ENCODE assay signal across 6 cellular contexts in the genomic region with DNA sequence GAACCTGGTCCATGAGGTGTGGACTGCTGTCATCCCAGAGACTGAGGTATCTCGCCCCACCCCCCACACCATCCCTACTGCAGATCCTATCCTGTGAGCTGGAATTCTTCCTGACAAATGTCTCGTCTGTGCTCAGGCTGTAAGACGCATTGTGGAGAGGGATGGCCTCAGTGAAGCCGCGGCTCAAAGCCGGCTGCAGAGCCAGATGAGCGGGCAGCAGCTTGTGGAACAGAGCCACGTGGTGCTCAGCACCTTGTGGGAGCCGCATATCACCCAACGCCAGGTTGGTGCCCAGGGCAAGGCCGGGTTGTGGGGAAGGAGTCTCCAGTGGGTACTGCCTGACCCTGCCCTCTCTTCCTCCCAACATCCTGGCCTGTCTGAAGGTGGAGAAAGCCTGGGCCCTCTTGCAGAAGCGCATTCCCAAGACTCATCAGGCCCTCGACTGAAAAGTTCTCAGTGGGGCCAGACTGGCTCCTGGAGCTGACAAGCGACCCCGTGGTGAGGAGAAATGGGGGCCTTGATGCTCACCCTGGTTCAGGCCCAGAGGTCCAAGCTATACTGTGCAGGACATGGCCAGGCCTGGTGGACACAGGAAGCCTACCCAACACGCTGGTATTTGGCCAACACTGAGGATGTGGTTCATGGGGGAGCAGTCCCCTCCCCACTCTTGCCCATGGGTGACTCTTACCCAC. TPM values are rescaled to one million over a fixed set of nuclear protein-coding genes. Genes with fewer than 3 reads are reported as not detected.
DNase-seq lines count a peak whose midpoint lies in the region; ATAC-seq and TF ChIP-seq lines count a peak whose summit lies in the region.

No MANE protein-coding gene starts in this region.

- H3K4me3 Mint-ChIP-seq in H9 = peak overlapping the region; percentile 96 to 97; a peak in 3 of 5 replicates
- peak overlapping the region; percentile 97 for H3K4me3 Mint-ChIP-seq in activated naive CD8-positive, alpha-beta T cell treated with anti-CD3 and anti-CD28 coated beads, Interleukin-2, amount 10 ng/mL, durations not matched to agents 7 days and 5 days
- peak overlapping the region; percentile 95 for H3K4me3 Mint-ChIP-seq in neural progenitor cell
- H3K4me3 Mint-ChIP-seq in glutamatergic neuron (ENCODE audit: unreplicated experiment) = no peak overlapping the region

- no peak overlapping the region for H3K14ac ChIP-seq in H9 (ENCODE audit: insufficient read depth, low read length)

- ATAC-seq in activated naive CD8-positive, alpha-beta T cell treated with anti-CD3 and anti-CD28 coated beads, Interleukin-2, amount 10 ng/mL, durations not matched to agents 7 days and 5 days (ENCODE audit: low read depth) = no peak
- no peak for ATAC-seq in HG02678 (IDR thresholded peaks at IDR 0.05; ENCODE audit: unreplicated experiment)

- no peak overlapping the region for H3K56ac ChIP-seq in H9 (ENCODE audit: insufficient read length, low read depth, low read length)

- no peak overlapping the region for H2AFZ ChIP-seq in H9 (ENCODE audit: low read length)
- H2AFZ ChIP-seq in neural progenitor cell (replicated peaks) = no peak overlapping the region

- H3K4me1 Mint-ChIP-seq in H9 (peaks cover 17 to 25% of the 10 kb centered on the region in 2 experiments), neural progenitor cell (peaks cover 26% of the 10 kb centered on the region), glutamatergic neuron (ENCODE audit: low read depth, unreplicated experiment) (peaks cover 10% of the 10 kb centered on the region)
- H3K4me1 Mint-ChIP-seq in activated naive CD8-positive, alpha-beta T cell treated with anti-CD3 and anti-CD28 coated beads, Interleukin-2, amount 10 ng/mL, durations not matched to agents 7 days and 5 days = peaks cover 37% of the 10 kb centered on the region

- DNase-seq in H9 = no peak
- no peak for DNase-seq in activated naive CD8-positive, alpha-beta T cell treated with anti-CD3 and anti-CD28 coated beads, Interleukin-2, amount 10 ng/mL, durations not matched to agents 7 days and 5 days
- no peak for DNase-seq in neural progenitor cell (ENCODE audit: low spot score)
- no peak for DNase-seq in glutamatergic neuron
- DNase-seq in GM03348 (ENCODE audit: low spot score) = no peak

- H3K4me1 ChIP-seq in H9 (ENCODE audit: insufficient read depth, low read length) (peaks cover 2% of the 10 kb centered on the region; the same call in 1 of the 2 replicates), neural progenitor cell (peaks cover 12% of the 10 kb centered on the region)

- H3K23me2 ChIP-seq in H9 (ENCODE audit: insufficient read length, low read depth, low read length, poor library complexity, severe bottlenecking) = peaks cover 16% of the 10 kb centered on the region

- no CpG with 5 or more reads among the region's 16 CpGs for WGBS in H9 (ENCODE audit: extremely low coverage, insufficient read length, low lambda C conversion rate)

- H3K27ac ChIP-seq in H9 (ENCODE audit: insufficient read length, low read depth, low read length) (no peak overlapping the region), neural progenitor cell (no peak overlapping the region)

- POLR2A ChIA-PET in activated naive CD8-positive, alpha-beta T cell treated with anti-CD3 and anti-CD28 coated beads, Interleukin-2, amount 10 ng/mL, durations not matched to agents 7 days and 5 days (lab: Charles Lee) = interaction anchor here (0.5 to 6.2 kb wide), 3 partner anchors 11 to 33 kb away, joined by 3 to 56 read pairs (median 21); a partner anchor contains a TSS

- H3K9me3 Mint-ChIP-seq in H9 (no peaks in the 10 kb centered on the region), neural progenitor cell (no peaks in the 10 kb centered on the region), glutamatergic neuron (ENCODE audit: unreplicated experiment) (peaks cover 8% of the 10 kb centered on the region)
- no peaks in the 10 kb centered on the region for H3K9me3 Mint-ChIP-seq in activated naive CD8-positive, alpha-beta T cell treated with anti-CD3 and anti-CD28 coated beads, Interleukin-2, amount 10 ng/mL, durations not matched to agents 7 days and 5 days

- H3K4ac ChIP-seq in H9 (ENCODE audit: low read depth, low read length) = no peak overlapping the region

- H3K79me2 ChIP-seq in H9 (ENCODE audit: insufficient read depth, low read length) = peaks cover 7% of the 10 kb centered on the region; the same call in 1 of the 2 replicates
- H3K79me2 ChIP-seq in neural progenitor cell (ENCODE audit: low read depth) = peaks cover 30% of the 10 kb centered on the region

- no peak overlapping the region for H4K91ac ChIP-seq in H9 (ENCODE audit: insufficient read length, low read depth, low read length)

- H3K18ac ChIP-seq in H9 (ENCODE audit: insufficient read length, low read depth, low read length) = no peak overlapping the region

- H3F3A ChIP-seq in neural progenitor cell (ENCODE audit: low read depth) = peaks cover 37% of the 10 kb centered on the region

- no peak overlapping the region for H3T11ph ChIP-seq in H9 (ENCODE audit: low read length)

- peaks cover 4% of the 10 kb centered on the region for H3K79me1 ChIP-seq in H9 (ENCODE audit: insufficient read depth, low read depth, low read length, poor library complexity, severe bottlenecking)

- H3K27me3 ChIP-seq in H9 (ENCODE audit: insufficient read depth, low read length) (no peaks in the 10 kb centered on the region), neural progenitor cell (no peaks in the 10 kb centered on the region)

- no peak overlapping the region for H4K8ac ChIP-seq in H9 (replicated peaks; ENCODE audit: insufficient read length, low read depth, low read length)

- no peak overlapping the region for H3K9ac ChIP-seq in H9 (ENCODE audit: extremely low read depth, insufficient read length, low read length)
- H3K9ac ChIP-seq in neural progenitor cell = no peak overlapping the region

- H2AK5ac ChIP-seq in H9 (ENCODE audit: insufficient read length, low read length) = no peak overlapping the region

- no peak overlapping the region for H3K23ac ChIP-seq in H9 (ENCODE audit: insufficient read length, low read depth, low read length)

- H3K4me2 ChIP-seq in H9 (ENCODE audit: insufficient read depth, insufficient read length, low read length) (no peak overlapping the region), neural progenitor cell (no peak overlapping the region)

- no peaks in the 10 kb centered on the region for H3K9me3 ChIP-seq in H9 (ENCODE audit: control insufficient read depth, low read depth, low read length)
- H3K9me3 ChIP-seq in neural progenitor cell (ENCODE audit: low read depth) = no peaks in the 10 kb centered on the region

- H2BK5ac ChIP-seq in H9 (ENCODE audit: insufficient read length, low read length) = no peak overlapping the region

- peak overlapping the region in 1 of 3 experiments; percentile 80; a peak in 1 of 7 replicates for H3K27ac Mint-ChIP-seq in H9
- H3K27ac Mint-ChIP-seq in activated naive CD8-positive, alpha-beta T cell treated with anti-CD3 and anti-CD28 coated beads, Interleukin-2, amount 10 ng/mL, durations not matched to agents 7 days and 5 days = peak overlapping the region; percentile 98
- H3K27ac Mint-ChIP-seq in neural progenitor cell = no peak overlapping the region
- no peak overlapping the region for H3K27ac Mint-ChIP-seq in glutamatergic neuron (ENCODE audit: unreplicated experiment)

- no peaks in the 10 kb centered on the region for H3K36me3 ChIP-seq in neural progenitor cell

- no peak overlapping the region for H2BK15ac ChIP-seq in H9 (ENCODE audit: low read depth, low read length)

- H3K36me3 Mint-ChIP-seq in H9 (ENCODE audit: insufficient read depth in 1 of 3, low read depth in 3 of 3) (peaks cover 17 to 55% (median 45%) of the 10 kb centered on the region in 3 experiments), neural progenitor cell (peaks cover 11% of the 10 kb centered on the region), glutamatergic neuron (ENCODE audit: unreplicated experiment) (no peaks in the 10 kb centered on the region)
- peaks cover 15% of the 10 kb centered on the region for H3K36me3 Mint-ChIP-seq in activated naive CD8-positive, alpha-beta T cell treated with anti-CD3 and anti-CD28 coated beads, Interleukin-2, amount 10 ng/mL, durations not matched to agents 7 days and 5 days

- TF ChIP-seq CTCF in H9 (conservative IDR thresholded peaks at IDR 0.05) (no peak), neural progenitor cell (IDR thresholded peaks at IDR 0.05) (no peak), glutamatergic neuron (IDR thresholded peaks at IDR 0.05; ENCODE audit: partially characterized antibody, unreplicated experiment) (no peak)

- H2BK20ac ChIP-seq in H9 (ENCODE audit: low read depth, low read length, poor library complexity, severe bottlenecking) = no peak overlapping the region

- H3K27me3 Mint-ChIP-seq in H9 (ENCODE audit: low read depth) = no peaks in the 10 kb centered on the region
- no peaks in the 10 kb centered on the region for H3K27me3 Mint-ChIP-seq in activated naive CD8-positive, alpha-beta T cell treated with anti-CD3 and anti-CD28 coated beads, Interleukin-2, amount 10 ng/mL, durations not matched to agents 7 days and 5 days
- H3K27me3 Mint-ChIP-seq in neural progenitor cell (ENCODE audit: insufficient read depth, low read depth) = peaks cover 6% of the 10 kb centered on the region
- H3K27me3 Mint-ChIP-seq in glutamatergic neuron (ENCODE audit: unreplicated experiment) = peaks cover 10% of the 10 kb centered on the region

- no peak overlapping the region for H3K4me3 ChIP-seq in neural progenitor cell

- H2BK120ac ChIP-seq in H9 (ENCODE audit: low read depth, low read length, poor library complexity, severe bottlenecking) = no peak overlapping the region

- no peaks in the 10 kb centered on the region for H4K20me1 ChIP-seq in H9 (ENCODE audit: control insufficient read depth, insufficient read depth, insufficient read length)
- no peaks in the 10 kb centered on the region for H4K20me1 ChIP-seq in neural progenitor cell (ENCODE audit: low read depth)

- no peak overlapping the region for H4K5ac ChIP-seq in H9 (ENCODE audit: insufficient read length, low read depth, low read length)

- no peak overlapping the region for H2BK12ac ChIP-seq in H9 (ENCODE audit: insufficient read length, low read depth, low read length)

RNA-seq across cellular contexts. Expression of a gene that starts 1.2 kb away (rescaled TPM):
- 42.1 and 45.3 TPM in 2 replicates for total RNA-seq in H9 (2021)
- total RNA-seq in activated naive CD8-positive, alpha-beta T cell treated with anti-CD3 and anti-CD28 coated beads, Interleukin-2, amount 10 ng/mL, durations not matched to agents 7 days and 5 days = 10 to 100 TPM; 62.9 to 64.9 TPM
- total RNA-seq in neural progenitor cell (ENCODE audit: low replicate concordance) = 15.8 and 21.3 TPM in 2 replicates
- 62.5 TPM for total RNA-seq in glutamatergic neuron (ENCODE audit: unreplicated experiment)

RNA-seq across cellular contexts. Expression of a gene that starts 3.7 kb away (rescaled TPM):
- total RNA-seq in H9 (2021) (81.4 and 84.1 TPM in 2 replicates), neural progenitor cell (ENCODE audit: low replicate concordance) (6.1 and 21.6 TPM in 2 replicates), glutamatergic neuron (ENCODE audit: unreplicated experiment) (57.4 TPM)
- total RNA-seq in activated naive CD8-positive, alpha-beta T cell treated with anti-CD3 and anti-CD28 coated beads, Interleukin-2, amount 10 ng/mL, durations not matched to agents 7 days and 5 days = 10 to 100 TPM; 83.3 to 98.1 TPM

RNA-seq across cellular contexts. Expression of a gene that starts 11.9 kb away (rescaled TPM):
- 36.0 and 37.4 TPM in 2 replicates for total RNA-seq in H9 (2021)
- 10 to 100 TPM; 15.9 to 16.9 TPM for total RNA-seq in activated naive CD8-positive, alpha-beta T cell treated with anti-CD3 and anti-CD28 coated beads, Interleukin-2, amount 10 ng/mL, durations not matched to agents 7 days and 5 days
- total RNA-seq in neural progenitor cell (ENCODE audit: low replicate concordance) = 22.8 and 23.7 TPM in 2 replicates
- total RNA-seq in glutamatergic neuron (ENCODE audit: unreplicated experiment) = 12.0 TPM

RNA-seq across cellular contexts. Expression of a gene that starts 12.9 kb away (rescaled TPM):
- total RNA-seq in H9 (2021) = 1.3 and 1.5 TPM in 2 replicates
- 1 to 10 TPM; 1.2 TPM for total RNA-seq in activated naive CD8-positive, alpha-beta T cell treated with anti-CD3 and anti-CD28 coated beads, Interleukin-2, amount 10 ng/mL, durations not matched to agents 7 days and 5 days
- 2.2 and 2.6 TPM in 2 replicates for total RNA-seq in neural progenitor cell (ENCODE audit: low replicate concordance)
- 4.1 TPM for total RNA-seq in glutamatergic neuron (ENCODE audit: unreplicated experiment)

RNA-seq across cellular contexts. Expression of a gene that starts 29.6 kb away (rescaled TPM):
- total RNA-seq in H9 (2021) = 20.4 and 23.5 TPM in 2 replicates
- 10 to 100 TPM; 22.9 to 23.9 TPM for total RNA-seq in activated naive CD8-positive, alpha-beta T cell treated with anti-CD3 and anti-CD28 coated beads, Interleukin-2, amount 10 ng/mL, durations not matched to agents 7 days and 5 days
- 6.2 and 24.7 TPM in 2 replicates for total RNA-seq in neural progenitor cell (ENCODE audit: low replicate concordance)
- total RNA-seq in glutamatergic neuron (ENCODE audit: unreplicated experiment) = 42.8 TPM
